8 cellular contexts compared by ENCODE assay signal in genomic region chr17:68019336-68019674, GRCh38. TPM values are rescaled to one million over a fixed set of nuclear protein-coding genes. Genes with fewer than 3 reads are reported as not detected.
DNase-seq lines count a peak whose midpoint lies in the region; ATAC-seq and TF ChIP-seq lines count a peak whose summit lies in the region.

No MANE protein-coding gene starts in this region.

- intact Hi-C loops in activated CD4-positive, alpha-beta T cell treated with anti-CD3 and anti-CD28 coated beads for 36 hours (cut with DNase I, micrococcal nuclease): loop anchor here (1.0 to 2.0 kb wide), 2 partner anchors 8 to 25 kb away; no protein-coding TSS in a partner anchor

- POLR2A ChIA-PET in activated CD4-positive, alpha-beta T cell treated with anti-CD3 and anti-CD28 coated beads for 36 hours (lab: Charles Lee): interaction anchor here (1.7 to 1.9 kb wide), 2 partner anchors 17 to 21 kb away, joined by 5 to 12 read pairs; partner anchors contain the start of gene KPNA2

- H3K36me3 Mint-ChIP-seq in activated CD4-positive, alpha-beta T cell treated with anti-CD3 and anti-CD28 coated beads for 36 hours (ENCODE audit: low read depth): peaks cover 2% of the 10 kb centered on the region
- H3K36me3 Mint-ChIP-seq in stimulated activated effector memory CD8-positive, alpha-beta T cell treated with anti-CD3 and anti-CD28 coated beads, Interleukin-12 subunit alpha, Interleukin-12 subunit beta, amount 100 ng/mL, for 72 hours: peaks cover 21% of the 10 kb centered on the region

- CTCF ChIA-PET in activated CD4-positive, alpha-beta T cell treated with anti-CD3 and anti-CD28 coated beads for 36 hours (lab: Charles Lee): interaction anchor here (0.6 to 1.8 kb wide), 9 partner anchors 8 to 229 kb away, joined by 3 to 9 read pairs (median 6); partner anchors contain the start of genes AMZ2 and KPNA2

- H3K27ac Mint-ChIP-seq in activated CD4-positive, alpha-beta T cell treated with anti-CD3 and anti-CD28 coated beads for 36 hours: no peak overlapping the region
- H3K27ac Mint-ChIP-seq in stimulated activated effector memory CD8-positive, alpha-beta T cell treated with anti-CD3 and anti-CD28 coated beads, Interleukin-12 subunit alpha, Interleukin-12 subunit beta, amount 100 ng/mL, for 72 hours: peak overlapping the region; percentile 100

- peak overlapping the region; percentile 8 for H3K4me3 ChIP-seq in fibroblast of pulmonary artery (replicated peaks; ENCODE audit: low read depth, low read length)

- no peak for TF ChIP-seq CTCF in fibroblast of pulmonary artery (IDR thresholded peaks at IDR 0.05; ENCODE audit: low read length, missing control alignments)

- no peak for ATAC-seq in activated CD4-positive, alpha-beta T cell treated with anti-CD3 and anti-CD28 coated beads for 36 hours
- ATAC-seq in stimulated activated effector memory CD8-positive, alpha-beta T cell treated with anti-CD3 and anti-CD28 coated beads, Interleukin-12 subunit alpha, Interleukin-12 subunit beta, amount 100 ng/mL, for 72 hours: no peak
- ATAC-seq in GM18870 (IDR thresholded peaks at IDR 0.05; ENCODE audit: unreplicated experiment) (no peak), HG02870 (IDR thresholded peaks at IDR 0.05; ENCODE audit: unreplicated experiment) (no peak)

- H3K9me3 Mint-ChIP-seq in activated CD4-positive, alpha-beta T cell treated with anti-CD3 and anti-CD28 coated beads for 36 hours (ENCODE audit: low read depth): no peaks in the 10 kb centered on the region
- no peaks in the 10 kb centered on the region for H3K9me3 Mint-ChIP-seq in stimulated activated effector memory CD8-positive, alpha-beta T cell treated with anti-CD3 and anti-CD28 coated beads, Interleukin-12 subunit alpha, Interleukin-12 subunit beta, amount 100 ng/mL, for 72 hours

- H3K4me1 Mint-ChIP-seq in activated CD4-positive, alpha-beta T cell treated with anti-CD3 and anti-CD28 coated beads for 36 hours: peaks cover 8% of the 10 kb centered on the region
- peaks cover 15% of the 10 kb centered on the region for H3K4me1 Mint-ChIP-seq in stimulated activated effector memory CD8-positive, alpha-beta T cell treated with anti-CD3 and anti-CD28 coated beads, Interleukin-12 subunit alpha, Interleukin-12 subunit beta, amount 100 ng/mL, for 72 hours

- DNase-seq in activated CD4-positive, alpha-beta T cell treated with anti-CD3 and anti-CD28 coated beads for 36 hours: no peak
- no peak for DNase-seq in activated CD4-positive, alpha-beta T cell treated with anti-CD3 and anti-CD28 coated beads for 48 hours
- DNase-seq in RKO (ENCODE audit: low spot score): peak; percentile 22
- DNase-seq in fibroblast of pulmonary artery (ENCODE audit: low read depth): no peak
- no peak for DNase-seq in stimulated activated effector memory CD8-positive, alpha-beta T cell treated with anti-CD3 and anti-CD28 coated beads, Interleukin-12 subunit alpha, Interleukin-12 subunit beta, amount 100 ng/mL, for 72 hours (ENCODE audit: low spot score in 2 of 2)
- DNase-seq in NCI-H1930 (lab: John Stamatoyannopoulos, UW): no peak

- peak overlapping the region; percentile 78 for H3K4me3 Mint-ChIP-seq in activated CD4-positive, alpha-beta T cell treated with anti-CD3 and anti-CD28 coated beads for 36 hours
- peak overlapping the region; percentile 83 for H3K4me3 Mint-ChIP-seq in stimulated activated effector memory CD8-positive, alpha-beta T cell treated with anti-CD3 and anti-CD28 coated beads, Interleukin-12 subunit alpha, Interleukin-12 subunit beta, amount 100 ng/mL, for 72 hours

- no peaks in the 10 kb centered on the region for H3K27me3 Mint-ChIP-seq in activated CD4-positive, alpha-beta T cell treated with anti-CD3 and anti-CD28 coated beads for 36 hours

RNA-seq across cellular contexts. Expression of gene KPNA2, which starts 16.2 kb away (rescaled TPM):
- 100 to 1,000 TPM; 186 to 190 TPM for total RNA-seq in activated CD4-positive, alpha-beta T cell treated with anti-CD3 and anti-CD28 coated beads for 36 hours

RNA-seq across cellular contexts. Expression of gene C17orf58, which starts 23.0 kb away (rescaled TPM):
- total RNA-seq in activated CD4-positive, alpha-beta T cell treated with anti-CD3 and anti-CD28 coated beads for 36 hours: 10 to 100 TPM; 19.4 to 23.7 TPM
